1 cellular context compared by ENCODE assay signal in the genomic region with DNA sequence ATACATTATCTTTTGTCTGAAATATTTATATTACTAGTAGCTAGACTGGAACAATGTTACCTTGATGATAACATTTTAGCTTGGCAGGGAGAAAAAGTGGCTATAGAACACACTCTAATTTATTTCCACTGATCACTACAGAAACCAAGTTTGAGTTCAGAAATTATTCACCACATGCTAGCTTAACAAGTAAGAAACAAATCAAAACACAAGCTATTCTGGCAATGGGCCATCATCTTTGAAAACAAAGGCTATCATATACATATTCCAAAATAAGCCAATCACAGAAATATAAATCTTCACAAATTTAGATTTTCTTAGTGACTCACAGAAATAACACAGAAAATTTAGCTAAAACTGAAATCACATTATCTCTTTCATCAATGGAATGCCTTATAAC.
TF ChIP-seq lines count a peak whose summit lies in the region.

No MANE protein-coding gene starts in this region.

TF ChIP-seq in GM23338, 12 proteins besides CTCF, POLR2A, EP300 and RAD21 (continued from another document):
- TF ChIP-seq, protein P1, sequence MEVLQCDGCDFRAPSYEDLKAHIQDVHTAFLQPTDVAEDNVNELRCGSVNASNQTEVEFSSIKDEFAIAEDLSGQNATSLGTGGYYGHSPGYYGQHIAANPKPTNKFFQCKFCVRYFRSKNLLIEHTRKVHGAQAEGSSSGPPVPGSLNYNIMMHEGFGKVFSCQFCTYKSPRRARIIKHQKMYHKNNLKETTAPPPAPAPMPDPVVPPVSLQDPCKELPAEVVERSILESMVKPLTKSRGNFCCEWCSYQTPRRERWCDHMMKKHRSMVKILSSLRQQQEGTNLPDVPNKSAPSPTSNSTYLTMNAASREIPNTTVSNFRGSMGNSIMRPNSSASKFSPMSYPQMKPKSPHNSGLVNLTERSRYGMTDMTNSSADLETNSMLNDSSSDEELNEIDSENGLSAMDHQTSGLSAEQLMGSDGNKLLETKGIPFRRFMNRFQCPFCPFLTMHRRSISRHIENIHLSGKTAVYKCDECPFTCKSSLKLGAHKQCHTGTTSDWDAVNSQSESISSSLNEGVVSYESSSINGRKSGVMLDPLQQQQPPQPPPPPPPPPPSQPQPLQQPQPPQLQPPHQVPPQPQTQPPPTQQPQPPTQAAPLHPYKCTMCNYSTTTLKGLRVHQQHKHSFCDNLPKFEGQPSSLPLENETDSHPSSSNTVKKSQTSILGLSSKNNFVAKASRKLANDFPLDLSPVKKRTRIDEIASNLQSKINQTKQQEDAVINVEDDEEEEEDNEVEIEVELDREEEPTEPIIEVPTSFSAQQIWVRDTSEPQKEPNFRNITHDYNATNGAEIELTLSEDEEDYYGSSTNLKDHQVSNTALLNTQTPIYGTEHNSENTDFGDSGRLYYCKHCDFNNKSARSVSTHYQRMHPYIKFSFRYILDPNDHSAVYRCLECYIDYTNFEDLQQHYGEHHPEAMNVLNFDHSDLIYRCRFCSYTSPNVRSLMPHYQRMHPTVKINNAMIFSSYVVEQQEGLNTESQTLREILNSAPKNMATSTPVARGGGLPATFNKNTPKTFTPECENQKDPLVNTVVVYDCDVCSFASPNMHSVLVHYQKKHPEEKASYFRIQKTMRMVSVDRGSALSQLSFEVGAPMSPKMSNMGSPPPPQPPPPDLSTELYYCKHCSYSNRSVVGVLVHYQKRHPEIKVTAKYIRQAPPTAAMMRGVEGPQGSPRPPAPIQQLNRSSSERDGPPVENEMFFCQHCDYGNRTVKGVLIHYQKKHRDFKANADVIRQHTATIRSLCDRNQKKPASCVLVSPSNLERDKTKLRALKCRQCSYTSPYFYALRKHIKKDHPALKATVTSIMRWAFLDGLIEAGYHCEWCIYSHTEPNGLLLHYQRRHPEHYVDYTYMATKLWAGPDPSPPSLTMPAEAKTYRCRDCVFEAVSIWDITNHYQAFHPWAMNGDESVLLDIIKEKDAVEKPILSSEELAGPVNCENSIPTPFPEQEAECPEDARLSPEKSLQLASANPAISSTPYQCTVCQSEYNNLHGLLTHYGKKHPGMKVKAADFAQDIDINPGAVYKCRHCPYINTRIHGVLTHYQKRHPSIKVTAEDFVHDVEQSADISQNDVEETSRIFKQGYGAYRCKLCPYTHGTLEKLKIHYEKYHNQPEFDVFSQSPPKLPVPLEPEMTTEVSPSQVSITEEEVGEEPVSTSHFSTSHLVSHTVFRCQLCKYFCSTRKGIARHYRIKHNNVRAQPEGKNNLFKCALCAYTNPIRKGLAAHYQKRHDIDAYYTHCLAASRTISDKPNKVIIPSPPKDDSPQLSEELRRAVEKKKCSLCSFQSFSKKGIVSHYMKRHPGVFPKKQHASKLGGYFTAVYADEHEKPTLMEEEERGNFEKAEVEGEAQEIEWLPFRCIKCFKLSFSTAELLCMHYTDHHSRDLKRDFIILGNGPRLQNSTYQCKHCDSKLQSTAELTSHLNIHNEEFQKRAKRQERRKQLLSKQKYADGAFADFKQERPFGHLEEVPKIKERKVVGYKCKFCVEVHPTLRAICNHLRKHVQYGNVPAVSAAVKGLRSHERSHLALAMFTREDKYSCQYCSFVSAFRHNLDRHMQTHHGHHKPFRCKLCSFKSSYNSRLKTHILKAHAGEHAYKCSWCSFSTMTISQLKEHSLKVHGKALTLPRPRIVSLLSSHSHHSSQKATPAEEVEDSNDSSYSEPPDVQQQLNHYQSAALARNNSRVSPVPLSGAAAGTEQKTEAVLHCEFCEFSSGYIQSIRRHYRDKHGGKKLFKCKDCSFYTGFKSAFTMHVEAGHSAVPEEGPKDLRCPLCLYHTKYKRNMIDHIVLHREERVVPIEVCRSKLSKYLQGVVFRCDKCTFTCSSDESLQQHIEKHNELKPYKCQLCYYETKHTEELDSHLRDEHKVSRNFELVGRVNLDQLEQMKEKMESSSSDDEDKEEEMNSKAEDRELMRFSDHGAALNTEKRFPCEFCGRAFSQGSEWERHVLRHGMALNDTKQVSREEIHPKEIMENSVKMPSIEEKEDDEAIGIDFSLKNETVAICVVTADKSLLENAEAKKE (CRISPR knock-in tag; IDR thresholded peaks at IDR 0.05) = no peak
- no peak for TF ChIP-seq JUNB (IDR thresholded peaks at IDR 0.05; ENCODE audit: unreplicated experiment)
